ENCODE assay signal across 10 cellular contexts in genomic region chr22:41525450-41526225, GRCh38. TPM values are rescaled to one million over a fixed set of nuclear protein-coding genes. Genes with fewer than 3 reads are reported as not detected.
DNase-seq lines count a peak whose midpoint lies in the region; ATAC-seq lines count a peak whose summit lies in the region.
"Had no signal": no experiment of that assay in that cellular context is flagged by ENCODE, and none has a peak within 500 bp of the region (broad histone marks: within the 10 kb centered on the region; RNA-seq: fewer than 3 reads in every experiment).

No MANE protein-coding gene starts in this region.

- peak in 1 of 2 donors; percentile 1 for ATAC-seq in right cardiac atrium
- no peak for ATAC-seq in GM21737 (IDR thresholded peaks at IDR 0.05; ENCODE audit: unreplicated experiment)
- ATAC-seq in GM21529 (IDR thresholded peaks at IDR 0.05; ENCODE audit: unreplicated experiment) = no peak

- H3K4me3 Mint-ChIP-seq in T-helper 1 cell treated with Interleukin-12 subunit alpha and Interleukin-12 subunit beta and Interleukin-4 antibody, amounts not matched to agents 30 μg/mL and 1 μg/mL, for 36 hours = no peak overlapping the region
- H3K4me3 Mint-ChIP-seq in activated CD4-positive, alpha-beta memory T cell treated with anti-CD3 and anti-CD28 coated beads, Interleukin-2, amount 10 ng/mL, durations not matched to agents 7 days and 5 days = no peak overlapping the region

- H3K4me1 Mint-ChIP-seq in T-helper 1 cell treated with Interleukin-12 subunit alpha and Interleukin-12 subunit beta and Interleukin-4 antibody, amounts not matched to agents 30 μg/mL and 1 μg/mL, for 36 hours (ENCODE audit: low read depth) = peaks cover 9% of the 10 kb centered on the region
- peaks cover 13% of the 10 kb centered on the region for H3K4me1 Mint-ChIP-seq in activated CD4-positive, alpha-beta memory T cell treated with anti-CD3 and anti-CD28 coated beads, Interleukin-2, amount 10 ng/mL, durations not matched to agents 7 days and 5 days

- DNase-seq in T-helper 1 cell (no peak), right cardiac atrium (no peak), substantia nigra (lab: John Stamatoyannopoulos, UW) (no peak), NCI-H774 (lab: John Stamatoyannopoulos, UW) (no peak)
- no peak for DNase-seq in activated CD4-positive, alpha-beta memory T cell treated with anti-CD3 and anti-CD28 coated beads, Interleukin-2, amount 10 ng/mL, durations not matched to agents 7 days and 5 days
- DNase-seq: NCI-H226 had no signal

- no peaks in the 10 kb centered on the region for H3K9me3 Mint-ChIP-seq in T-helper 1 cell treated with Interleukin-12 subunit alpha and Interleukin-12 subunit beta and Interleukin-4 antibody, amounts not matched to agents 30 μg/mL and 1 μg/mL, for 36 hours
- H3K9me3 Mint-ChIP-seq in activated CD4-positive, alpha-beta memory T cell treated with anti-CD3 and anti-CD28 coated beads, Interleukin-2, amount 10 ng/mL, durations not matched to agents 7 days and 5 days = no peaks in the 10 kb centered on the region

- no peaks in the 10 kb centered on the region for H3K27me3 ChIP-seq in right cardiac atrium (ENCODE audit: control insufficient read depth, insufficient read depth)
- H3K27me3 ChIP-seq: pancreas had no signal

- H3K36me3 Mint-ChIP-seq in T-helper 1 cell treated with Interleukin-12 subunit alpha and Interleukin-12 subunit beta and Interleukin-4 antibody, amounts not matched to agents 30 μg/mL and 1 μg/mL, for 36 hours (ENCODE audit: low read depth) = peaks cover 19% of the 10 kb centered on the region
- H3K36me3 Mint-ChIP-seq in activated CD4-positive, alpha-beta memory T cell treated with anti-CD3 and anti-CD28 coated beads, Interleukin-2, amount 10 ng/mL, durations not matched to agents 7 days and 5 days (ENCODE audit: low read depth) = peaks cover 24% of the 10 kb centered on the region

- CTCF ChIA-PET in activated CD4-positive, alpha-beta memory T cell treated with anti-CD3 and anti-CD28 coated beads, Interleukin-2, amount 10 ng/mL, durations not matched to agents 7 days and 5 days (lab: Charles Lee) = interaction anchor here (0.5 to 5.3 kb wide), 5 partner anchors 7 to 151 kb away, joined by 3 to 78 read pairs (median 4); no protein-coding TSS in a partner anchor

- POLR2A ChIA-PET in activated CD4-positive, alpha-beta memory T cell treated with anti-CD3 and anti-CD28 coated beads, Interleukin-2, amount 10 ng/mL, durations not matched to agents 7 days and 5 days (lab: Charles Lee) = interaction anchor here (0.6 to 2.1 kb wide), 5 partner anchors 18 to 150 kb away, joined by 3 to 6 read pairs (median 4); partner anchors contain the start of genes ACO2, PHF5A and POLR3H

- H3K4me1 ChIP-seq in right cardiac atrium (ENCODE audit: control insufficient read depth, insufficient read depth, low read length) = peaks cover 14% of the 10 kb centered on the region

- H3K27ac Mint-ChIP-seq in T-helper 1 cell treated with Interleukin-12 subunit alpha and Interleukin-12 subunit beta and Interleukin-4 antibody, amounts not matched to agents 30 μg/mL and 1 μg/mL, for 36 hours = peak overlapping the region; percentile 52
- H3K27ac Mint-ChIP-seq in activated CD4-positive, alpha-beta memory T cell treated with anti-CD3 and anti-CD28 coated beads, Interleukin-2, amount 10 ng/mL, durations not matched to agents 7 days and 5 days = peak overlapping the region; percentile 71

- H3K27ac ChIP-seq in right cardiac atrium (ENCODE audit: low read length) (peak overlapping the region; percentile 13), substantia nigra (ENCODE audit: low read depth, low read length, poor library complexity, severe bottlenecking) (peak overlapping the region; percentile 82)

- no peaks in the 10 kb centered on the region for H3K27me3 Mint-ChIP-seq in T-helper 1 cell treated with Interleukin-12 subunit alpha and Interleukin-12 subunit beta and Interleukin-4 antibody, amounts not matched to agents 30 μg/mL and 1 μg/mL, for 36 hours (ENCODE audit: low read depth)
- H3K27me3 Mint-ChIP-seq in activated CD4-positive, alpha-beta memory T cell treated with anti-CD3 and anti-CD28 coated beads, Interleukin-2, amount 10 ng/mL, durations not matched to agents 7 days and 5 days = no peaks in the 10 kb centered on the region

- no peaks in the 10 kb centered on the region for H3K9me3 ChIP-seq in right cardiac atrium (ENCODE audit: control insufficient read depth, low read length)
- H3K9me3 ChIP-seq: pancreas had no signal

- no peak overlapping the region for H3K4me3 ChIP-seq in right cardiac atrium (ENCODE audit: low read length)
- H3K4me3 ChIP-seq: pancreas had no signal

- WGBS in right cardiac atrium = 79% methylated on average over 13 of the region's 13 CpGs

- intact Hi-C loops in right cardiac atrium (cut with DNase I) = loop anchor here in 1 of 4 donors (5.0 kb wide), 1 partner anchor 123 kb away; no protein-coding TSS in a partner anchor

RNA-seq across cellular contexts. Expression of gene POLR3H, which starts 18.6 kb away (rescaled TPM):
- 10 to 100 TPM; 19.2 to 20.5 TPM for total RNA-seq in activated CD4-positive, alpha-beta memory T cell treated with anti-CD3 and anti-CD28 coated beads, Interleukin-2, amount 10 ng/mL, durations not matched to agents 7 days and 5 days
- 10 to 100 TPM; 21.0 to 26.7 (median 25.3) TPM for total RNA-seq in right cardiac atrium
- polyA plus RNA-seq in right cardiac atrium = 24.6 TPM

RNA-seq across cellular contexts. Expression of gene CSDC2, which starts 35.2 kb away (rescaled TPM):
- not detected for total RNA-seq in activated CD4-positive, alpha-beta memory T cell treated with anti-CD3 and anti-CD28 coated beads, Interleukin-2, amount 10 ng/mL, durations not matched to agents 7 days and 5 days
- total RNA-seq in right cardiac atrium = 100 to 1,000 TPM; 274 to 342 (median 287) TPM
- 309 TPM for polyA plus RNA-seq in right cardiac atrium

RNA-seq across cellular contexts. Expression of gene ACO2, which starts 56.7 kb away (rescaled TPM):
- total RNA-seq in activated CD4-positive, alpha-beta memory T cell treated with anti-CD3 and anti-CD28 coated beads, Interleukin-2, amount 10 ng/mL, durations not matched to agents 7 days and 5 days = 10 to 100 TPM; 69.9 to 72.2 TPM
- 100 to 1,000 TPM; 532 to 611 (median 544) TPM for total RNA-seq in right cardiac atrium
- polyA plus RNA-seq in right cardiac atrium = 471 TPM

RNA-seq across cellular contexts. Expression of gene PHF5A, which starts 57.1 kb away (rescaled TPM):
- 10 to 100 TPM; 43.9 to 55.3 TPM for total RNA-seq in activated CD4-positive, alpha-beta memory T cell treated with anti-CD3 and anti-CD28 coated beads, Interleukin-2, amount 10 ng/mL, durations not matched to agents 7 days and 5 days
- total RNA-seq in right cardiac atrium = 10 to 100 TPM; 22.4 to 26.0 (median 25.0) TPM
- 34.6 TPM for polyA plus RNA-seq in right cardiac atrium

Comparison
In these comparisons a context has a peak if more than half of its experiments do, and no peak if none do; other contexts are left out.
1. RNA of gene CSDC2, which starts 35.2 kb away (total RNA-seq): 274 to 342 TPM in right cardiac atrium; not detected in activated CD4-positive, alpha-beta memory T cell treated with anti-CD3 and anti-CD28 coated beads, Interleukin-2, amount 10 ng/mL, durations not matched to agents 7 days and 5 days; every median in the first group is over 100 times any median in the second.
2. RNA of gene ACO2, which starts 56.7 kb away (total RNA-seq): 532 to 611 TPM in right cardiac atrium; 69.9 to 72.2 TPM in activated CD4-positive, alpha-beta memory T cell treated with anti-CD3 and anti-CD28 coated beads, Interleukin-2, amount 10 ng/mL, durations not matched to agents 7 days and 5 days; every median in the first group is over 4 times any median in the second.